Comparison of ENCODE assay signal across 9 cellular contexts in the genomic region with DNA sequence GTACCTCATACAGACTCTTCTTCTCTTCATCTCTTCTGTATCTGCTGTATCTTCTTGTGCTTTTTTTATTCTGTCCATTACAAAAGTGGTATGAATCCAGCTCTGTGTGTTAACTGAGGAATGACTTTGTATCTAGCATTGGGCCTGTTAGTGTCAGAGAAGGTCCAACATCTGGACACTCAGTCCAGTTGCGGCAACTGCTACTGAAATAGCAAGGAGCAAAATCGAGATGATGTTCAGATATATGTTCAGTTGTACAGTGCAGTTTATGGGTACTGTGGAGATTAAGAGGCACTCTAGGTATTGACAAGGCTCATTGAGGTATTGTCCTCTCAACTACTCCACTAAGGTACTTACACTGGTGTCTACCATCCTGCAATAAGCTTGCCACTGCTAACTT.
"Had no signal": no experiment of that assay in that cellular context is flagged by ENCODE, and none has a peak within 500 bp of the region (broad histone marks: within the 10 kb centered on the region; RNA-seq: fewer than 3 reads in every experiment).

No MANE protein-coding gene starts in this region.

- FAIRE-seq: H1, H54, HepG2 had no signal

- H2AFZ ChIP-seq: GM23338 had no signal

- H3K4me2 ChIP-seq: GM23338 had no signal

- DNase-seq: H9, HCEC 1CT, HFFc6, KBM-7 had no signal

- ATAC-seq: GM23338, HepG2 had no signal

- H3K27ac ChIP-seq: HL-60 had no signal

- H3K4me3 ChIP-seq: GM23338 had no signal
